ENCODE assay signal across 14 cellular contexts in genomic region chr11:76551400-76551799, GRCh38.
DNase-seq lines count a peak whose midpoint lies in the region; ATAC-seq, FAIRE-seq and TF ChIP-seq lines count a peak whose summit lies in the region.
"Had no signal": no experiment of that assay in that cellular context is flagged by ENCODE, and none has a peak within 500 bp of the region (broad histone marks: within the 10 kb centered on the region; RNA-seq: fewer than 3 reads in every experiment).

No MANE protein-coding gene starts in this region.

- H3K4me1 ChIP-seq in PC-3 (ENCODE audit: insufficient read depth, low read length), result no peaks in the 10 kb centered on the region
- peaks cover 42% of the 10 kb centered on the region for H3K4me1 ChIP-seq in endothelial cell of umbilical vein (ENCODE audit: control insufficient read depth, extremely low read depth, insufficient read depth, low read length)
- H3K4me1 ChIP-seq in thoracic aorta (ENCODE audit: control insufficient read depth in 1 of 2, low read depth in 2 of 2), result peaks cover 0 to 8% of the 10 kb centered on the region in 2 donors
- H3K4me1 ChIP-seq in mesendoderm (ENCODE audit: control insufficient read depth, low read depth, low read length), result peaks cover 5% of the 10 kb centered on the region
- H3K4me1 ChIP-seq in Peyer's patch, result peaks cover 0 to 13% (median 0%) of the 10 kb centered on the region in 4 donors

- H2BK15ac ChIP-seq in mesendoderm (replicated peaks; ENCODE audit: low read depth), result no peak overlapping the region

- no peak overlapping the region for H3K4me2 ChIP-seq in PC-3 (ENCODE audit: low read length)
- peak overlapping the region; percentile 47 for H3K4me2 ChIP-seq in endothelial cell of umbilical vein (ENCODE audit: insufficient read depth, low read length)
- no peak overlapping the region for H3K4me2 ChIP-seq in mesendoderm (ENCODE audit: low read length)

- H3K4me3 ChIP-seq in PC-3 (ENCODE audit: low read length), result no peak overlapping the region
- H3K4me3 ChIP-seq in endothelial cell of umbilical vein (replicated peaks in 1 of 3; ENCODE audit: insufficient read depth in 1 of 3, low read depth in 1 of 3, low read length in 3 of 3), result no peak overlapping the region
- no peak overlapping the region for H3K4me3 ChIP-seq in thoracic aorta
- no peak overlapping the region for H3K4me3 ChIP-seq in mesendoderm (ENCODE audit: low read length)
- no peak overlapping the region for H3K4me3 ChIP-seq in Peyer's patch

- dilution Hi-C loops in endothelial cell of umbilical vein (cut with MboI; ENCODE audit: extremely low pct_ligation_motif_present, low sequenced_read_pairs), result no loop called here

- intact Hi-C loops in PC-3 (cut with micrococcal nuclease) (loop anchor here (2.0 kb wide), 1 partner anchor 129 kb away; no protein-coding TSS in a partner anchor), endothelial cell of umbilical vein (cut with micrococcal nuclease) (loop anchor here (1.0 to 2.0 kb wide), 4 partner anchors 27 to 130 kb away; no protein-coding TSS in a partner anchor)

- H3K27me3 ChIP-seq in PC-3 (ENCODE audit: low read length), result no peaks in the 10 kb centered on the region
- H3K27me3 ChIP-seq in endothelial cell of umbilical vein (ENCODE audit: control insufficient read depth in 2 of 2, insufficient read depth in 2 of 2, low read length in 2 of 2), result no peaks in the 10 kb centered on the region
- H3K27me3 ChIP-seq in thoracic aorta (replicated peaks; ENCODE audit: insufficient read depth), result no peaks in the 10 kb centered on the region
- no peaks in the 10 kb centered on the region for H3K27me3 ChIP-seq in mesendoderm (ENCODE audit: insufficient read depth, low read length, poor library complexity)
- H3K27me3 ChIP-seq in Peyer's patch, result no peaks in the 10 kb centered on the region

- FAIRE-seq in endothelial cell of umbilical vein (lab: Jason Lieb, UNC), result no peak
- FAIRE-seq: A204.1 had no signal

- H4K5ac ChIP-seq in mesendoderm (ENCODE audit: low read length), result no peak overlapping the region

- H2BK5ac ChIP-seq in mesendoderm (ENCODE audit: low read length), result no peak overlapping the region

- DNase-seq in NCI-H2171 treated with DMSO at 0.1 percent for 48 hours (lab: John Stamatoyannopoulos, UW) (peak; percentile 2), NCI-H2171 (lab: John Stamatoyannopoulos, UW) (no peak), PC-3 (peak; percentile 23), endothelial cell of umbilical vein (ENCODE audit: low read depth, low spot score) (peak; percentile 65), thoracic aorta (ENCODE audit: low spot score) (no peak), mesendoderm (no peak), Peyer's patch (no peak), MV-4-11 (lab: John Stamatoyannopoulos, UW) (no peak)
- DNase-seq: activated T-cell treated with anti-CD3 and anti-CD28 coated beads, Interleukin-2, amount 50 U/mL, for 1 hour; islet precursor cell; NCI-H2227 treated with DMSO at 0.1 percent for 48 hours; Right ventricle myocardium superior had no signal

- H3K79me2 ChIP-seq in PC-3 (ENCODE audit: low read length) (no peaks in the 10 kb centered on the region), endothelial cell of umbilical vein (ENCODE audit: control insufficient read depth, insufficient read depth, low read length) (no peaks in the 10 kb centered on the region), mesendoderm (ENCODE audit: control insufficient read depth, insufficient read depth, low read length) (no peaks in the 10 kb centered on the region)

- no peak for ATAC-seq in PC-3
- ATAC-seq in thoracic aorta (ENCODE audit: insufficient number of reproducible peaks, low FRiP score, low read depth), result no peak
- ATAC-seq: WTC11 had no signal

- H3K18ac ChIP-seq in mesendoderm (ENCODE audit: low read length), result no peak overlapping the region

- POLR2A ChIA-PET in PC-3 (lab: Charles Lee; ENCODE audit: unreplicated experiment) (no interaction called here), endothelial cell of umbilical vein (lab: Charles Lee) (no interaction called here)

- no peak overlapping the region for H3K56ac ChIP-seq in mesendoderm (ENCODE audit: low read length)

- WGBS in mesendoderm (ENCODE audit: extremely low coverage, insufficient coverage, low lambda C conversion rate), result no CpG with 5 or more reads among the region's 2 CpGs

- TF ChIP-seq CTCF in PC-3 (conservative IDR thresholded peaks at IDR 0.05; ENCODE audit: low read depth, low read length), result peak; percentile 56
- peak in 1 of 2 donors; percentile 7 for TF ChIP-seq CTCF in endothelial cell of umbilical vein (IDR thresholded peaks at IDR 0.05; ENCODE audit: extremely low read depth in 1 of 2, insufficient read depth in 1 of 2, low read depth in 1 of 2, low read length in 2 of 2)
- peak; percentile 29 for TF ChIP-seq CTCF in thoracic aorta (IDR thresholded peaks at IDR 0.05)
- TF ChIP-seq CTCF in Peyer's patch (IDR thresholded peaks at IDR 0.05), result peak in 3 of 6 experiments; percentile 25 to 36 (median 35)

- H3K9me3 ChIP-seq in PC-3 (ENCODE audit: low read length), result no peaks in the 10 kb centered on the region
- no peaks in the 10 kb centered on the region for H3K9me3 ChIP-seq in endothelial cell of umbilical vein (replicated peaks; ENCODE audit: control insufficient read depth, insufficient read depth, low read length)
- H3K9me3 ChIP-seq in thoracic aorta, result no peaks in the 10 kb centered on the region
- no peaks in the 10 kb centered on the region for H3K9me3 ChIP-seq in Peyer's patch

- no peaks in the 10 kb centered on the region for H3F3A ChIP-seq in PC-3 (ENCODE audit: low read length, unreplicated experiment)

- H2AK5ac ChIP-seq in mesendoderm (ENCODE audit: low read length), result no peak overlapping the region

- H3K4ac ChIP-seq in mesendoderm (ENCODE audit: low read depth, low read length), result no peak overlapping the region

- H3K23ac ChIP-seq in mesendoderm (ENCODE audit: low read length), result no peak overlapping the region

- no peaks in the 10 kb centered on the region for H3K9me2 ChIP-seq in PC-3 (replicated peaks; ENCODE audit: low read length)

- peaks cover 20% of the 10 kb centered on the region for H3K36me3 ChIP-seq in PC-3 (ENCODE audit: low read depth, low read length)
- H3K36me3 ChIP-seq in endothelial cell of umbilical vein (ENCODE audit: control insufficient read depth in 2 of 2, extremely low read depth in 1 of 2, insufficient read depth in 2 of 2, low read length in 2 of 2), result no peaks in the 10 kb centered on the region
- H3K36me3 ChIP-seq in thoracic aorta, result no peaks in the 10 kb centered on the region
- H3K36me3 ChIP-seq in mesendoderm (ENCODE audit: control insufficient read depth, insufficient read depth, low read length), result no peaks in the 10 kb centered on the region
- peaks cover 0 to 10% (median 0%) of the 10 kb centered on the region in 3 donors for H3K36me3 ChIP-seq in Peyer's patch

- BruUV-seq in PC-3 (replicated peaks; lab: Mats Ljungman, UMichigan) (no TSS peak), endothelial cell of umbilical vein (replicated peaks; lab: Mats Ljungman, UMichigan) (no TSS peak)

- H3K9ac ChIP-seq in PC-3 (ENCODE audit: low read length), result no peak overlapping the region
- H3K9ac ChIP-seq in endothelial cell of umbilical vein (replicated peaks; ENCODE audit: extremely low read depth, insufficient read depth, low read length), result no peak overlapping the region
- no peak overlapping the region for H3K9ac ChIP-seq in mesendoderm (ENCODE audit: low read length)

- no peak overlapping the region for H2BK120ac ChIP-seq in mesendoderm (ENCODE audit: low read depth, low read length)

- H3K27ac ChIP-seq in PC-3 (ENCODE audit: low read length) (no peak overlapping the region), endothelial cell of umbilical vein (ENCODE audit: insufficient read depth, low read depth, low read length) (peak overlapping the region; percentile 42), thoracic aorta (no peak overlapping the region), mesendoderm (ENCODE audit: low read depth, low read length) (no peak overlapping the region), Peyer's patch (no peak overlapping the region)

- H4K20me1 ChIP-seq in PC-3 (ENCODE audit: low read length), result no peaks in the 10 kb centered on the region
- no peaks in the 10 kb centered on the region for H4K20me1 ChIP-seq in endothelial cell of umbilical vein (replicated peaks; ENCODE audit: control insufficient read depth, extremely low read depth, insufficient read depth, low read length)

- CTCF ChIA-PET in PC-3 (lab: Charles Lee) (interaction anchor here (1.0 kb wide), 1 partner anchor 47 kb away, joined by 6 read pairs; no protein-coding TSS in a partner anchor), endothelial cell of umbilical vein (lab: Charles Lee) (interaction anchor here (1.0 kb wide), 12 partner anchors 12 to 171 kb away, joined by 3 to 17 read pairs (median 4); no protein-coding TSS in a partner anchor)

- no peaks in the 10 kb centered on the region for H3K79me1 ChIP-seq in mesendoderm (ENCODE audit: low read length)

- H2AFZ ChIP-seq in PC-3 (ENCODE audit: low read length) (no peak overlapping the region), endothelial cell of umbilical vein (ENCODE audit: low read depth, low read length) (no peak overlapping the region)

- no peak for TF ChIP-seq POLR2A in endothelial cell of umbilical vein (IDR thresholded peaks at IDR 0.05; ENCODE audit: low read depth, low read length)
- TF ChIP-seq POLR2A in Peyer's patch (IDR thresholded peaks at IDR 0.05), result no peak

- H3K9me1 ChIP-seq in endothelial cell of umbilical vein (replicated peaks; ENCODE audit: control insufficient read depth, extremely low read depth, insufficient read depth, low read length), result no peaks in the 10 kb centered on the region

- H4K8ac ChIP-seq in mesendoderm (ENCODE audit: low read depth, low read length), result no peak overlapping the region

TF ChIP-seq in endothelial cell of umbilical vein, 7 proteins besides CTCF, POLR2A, EP300 and RAD21:
- TF ChIP-seq MYC (IDR thresholded peaks at IDR 0.05; ENCODE audit: low read depth, low read length) (no peak), JUN (IDR thresholded peaks at IDR 0.05; ENCODE audit: borderline replicate concordance, insufficient read depth, insufficient read length, low read depth) (no peak), GATA2 (IDR thresholded peaks at IDR 0.05; ENCODE audit: insufficient read depth, insufficient read length, low read depth, low read length) (no peak)

Comparison
In these comparisons a context has a peak if more than half of its experiments do, and no peak if none do; other contexts are left out.
1. DNase-seq: peak in NCI-H2171 treated with DMSO at 0.1 percent for 48 hours (single experiment), PC-3 (single experiment) and endothelial cell of umbilical vein (single experiment); none in NCI-H2171 (single experiment), thoracic aorta (single experiment), mesendoderm (single experiment), Peyer's patch (0 of 3) and MV-4-11 (single experiment).